ENCODE assay signal across 9 cellular contexts in the genomic region with DNA sequence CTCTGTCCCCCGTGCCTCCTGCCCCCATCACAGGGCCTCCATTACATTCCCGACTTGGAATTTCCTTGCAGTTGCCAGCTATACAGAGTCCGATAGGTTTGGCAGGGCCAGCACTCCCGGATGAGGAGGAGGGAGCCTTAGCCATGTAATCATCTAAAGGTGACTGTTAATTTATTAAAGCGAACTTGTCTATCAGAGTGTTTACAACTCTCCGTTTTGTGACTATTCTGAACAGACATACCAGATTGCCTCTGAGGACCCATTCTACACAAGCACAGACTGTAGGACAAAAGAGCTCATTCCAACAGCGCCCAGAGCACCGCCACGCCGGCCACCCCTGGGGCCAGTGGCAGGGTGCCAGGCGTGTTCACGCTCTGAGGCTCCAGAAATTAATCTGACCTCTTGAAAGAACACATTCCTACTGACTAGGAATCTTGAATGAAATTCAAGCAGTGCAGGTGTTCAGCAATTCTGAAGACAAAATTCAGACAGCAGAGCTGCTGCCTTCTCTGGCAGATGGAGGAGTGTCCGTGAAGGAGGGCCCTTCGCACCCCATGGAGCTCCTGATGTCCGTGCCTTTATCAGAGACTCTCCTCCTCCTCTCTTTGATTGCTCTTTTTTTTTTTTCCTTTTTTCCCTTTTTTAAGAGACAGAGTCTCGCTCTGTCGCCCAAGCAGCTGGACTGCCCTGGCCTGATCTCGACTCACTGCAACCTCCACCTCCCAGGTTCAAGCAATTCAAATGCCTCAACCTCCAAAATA. TPM values are rescaled to one million over a fixed set of nuclear protein-coding genes. Genes with fewer than 3 reads are reported as not detected.
DNase-seq lines count a peak whose midpoint lies in the region; ATAC-seq, FAIRE-seq and TF ChIP-seq lines count a peak whose summit lies in the region.
"Had no signal": no experiment of that assay in that cellular context is flagged by ENCODE, and none has a peak within 500 bp of the region (broad histone marks: within the 10 kb centered on the region; RNA-seq: fewer than 3 reads in every experiment).

No MANE protein-coding gene starts in this region.

- H3K27ac ChIP-seq in astrocyte (ENCODE audit: low read depth, low read length): peak overlapping the region; percentile 68
- peak overlapping the region; percentile 36 to 58 for H3K27ac ChIP-seq in right atrium auricular region
- H3K27ac ChIP-seq in smooth muscle cell (ENCODE audit: low read depth): peak overlapping the region; percentile 1
- H3K27ac ChIP-seq: VCaP had no signal

- H4K20me1 ChIP-seq in astrocyte (ENCODE audit: insufficient read depth, low read length) (no peaks in the 10 kb centered on the region), smooth muscle cell (ENCODE audit: low read depth) (no peaks in the 10 kb centered on the region)

- H3K4me3 ChIP-seq in astrocyte (ENCODE audit: insufficient read depth, low read depth, low read length): peak overlapping the region; percentile 22
- H3K4me3 ChIP-seq in right atrium auricular region: peak overlapping the region in 1 of 2 donors; percentile 29
- H3K4me3 ChIP-seq in smooth muscle cell: no peak overlapping the region

- peak overlapping the region; percentile 13 for H3K4me3 Mint-ChIP-seq in astrocyte (ENCODE audit: unreplicated experiment)
- no peak overlapping the region for H3K4me3 Mint-ChIP-seq in glutamatergic neuron (ENCODE audit: unreplicated experiment)

- ATAC-seq in HG02973 (IDR thresholded peaks at IDR 0.05; ENCODE audit: unreplicated experiment): no peak
- no peak for ATAC-seq in HG02884 (IDR thresholded peaks at IDR 0.05; ENCODE audit: unreplicated experiment)

- H2AFZ ChIP-seq in astrocyte (ENCODE audit: low read depth, low read length) (peak overlapping the region; percentile 65), smooth muscle cell (ENCODE audit: low read depth) (peak overlapping the region; percentile 20)

- H3K9ac ChIP-seq in astrocyte (ENCODE audit: low read length): peak overlapping the region; percentile 53
- H3K9ac ChIP-seq in smooth muscle cell (ENCODE audit: low read depth): no peak overlapping the region

- H3K4me1 Mint-ChIP-seq in astrocyte (ENCODE audit: low read depth, unreplicated experiment) (peaks cover 26% of the 10 kb centered on the region), glutamatergic neuron (ENCODE audit: low read depth, unreplicated experiment) (peaks cover 5% of the 10 kb centered on the region)

- peak overlapping the region; percentile 79 for H3K4me2 ChIP-seq in astrocyte (ENCODE audit: low read length)
- H3K4me2 ChIP-seq in smooth muscle cell: peak overlapping the region; percentile 38

- no peaks in the 10 kb centered on the region for H3K36me3 Mint-ChIP-seq in astrocyte (ENCODE audit: low read depth, unreplicated experiment)
- H3K36me3 Mint-ChIP-seq in glutamatergic neuron (ENCODE audit: unreplicated experiment): no peaks in the 10 kb centered on the region

- no peaks in the 10 kb centered on the region for H3F3A ChIP-seq in smooth muscle cell (ENCODE audit: low read depth)

- TF ChIP-seq CTCF in astrocyte (IDR thresholded peaks at IDR 0.05; ENCODE audit: insufficient read depth, low read depth, low read length) (no peak), right atrium auricular region (IDR thresholded peaks at IDR 0.05) (no peak), smooth muscle cell (IDR thresholded peaks at IDR 0.05; ENCODE audit: borderline replicate concordance, insufficient read depth, poor library complexity, severe bottlenecking) (no peak), glutamatergic neuron (IDR thresholded peaks at IDR 0.05; ENCODE audit: partially characterized antibody, unreplicated experiment) (no peak)

- H3K36me3 ChIP-seq in astrocyte (ENCODE audit: insufficient read depth, low read length): no peaks in the 10 kb centered on the region
- no peaks in the 10 kb centered on the region for H3K36me3 ChIP-seq in right atrium auricular region
- no peaks in the 10 kb centered on the region for H3K36me3 ChIP-seq in smooth muscle cell (ENCODE audit: low read depth)

- H3K27me3 Mint-ChIP-seq in astrocyte (ENCODE audit: low read depth, unreplicated experiment) (no peaks in the 10 kb centered on the region), glutamatergic neuron (ENCODE audit: unreplicated experiment) (no peaks in the 10 kb centered on the region)

- H3K79me2 ChIP-seq in astrocyte (ENCODE audit: insufficient read depth, low read length) (no peaks in the 10 kb centered on the region), smooth muscle cell (ENCODE audit: low read depth) (no peaks in the 10 kb centered on the region)

- no peaks in the 10 kb centered on the region for H3K27me3 ChIP-seq in astrocyte (ENCODE audit: insufficient read depth, low read length)
- no peaks in the 10 kb centered on the region for H3K27me3 ChIP-seq in right atrium auricular region
- no peaks in the 10 kb centered on the region for H3K27me3 ChIP-seq in smooth muscle cell (ENCODE audit: low read depth)

- WGBS in smooth muscle cell (ENCODE audit: low lambda C conversion rate): 74% methylated on average over 18 of the region's 18 CpGs

- H3K9me3 Mint-ChIP-seq in astrocyte (ENCODE audit: unreplicated experiment) (no peaks in the 10 kb centered on the region), glutamatergic neuron (ENCODE audit: unreplicated experiment) (no peaks in the 10 kb centered on the region)

- H3K27ac Mint-ChIP-seq in astrocyte (ENCODE audit: unreplicated experiment): no peak overlapping the region
- H3K27ac Mint-ChIP-seq in glutamatergic neuron (ENCODE audit: unreplicated experiment): no peak overlapping the region

- H3K9me3 ChIP-seq in astrocyte (ENCODE audit: insufficient read depth, low read depth, low read length) (no peaks in the 10 kb centered on the region), right atrium auricular region (no peaks in the 10 kb centered on the region), smooth muscle cell (replicated peaks; ENCODE audit: low read depth) (no peaks in the 10 kb centered on the region)

- H3K4me1 ChIP-seq in astrocyte (ENCODE audit: insufficient read depth, low read length) (peaks cover 14% of the 10 kb centered on the region), right atrium auricular region (peaks cover 0 to 11% of the 10 kb centered on the region in 2 donors), smooth muscle cell (ENCODE audit: low read depth) (peaks cover 8% of the 10 kb centered on the region)

- DNase-seq in HCEC 1CT (peak; percentile 7), astrocyte (ENCODE audit: low read depth) (peak; percentile 84), right atrium auricular region (ENCODE audit: low spot score) (no peak), smooth muscle cell (lab: John Stamatoyannopoulos, UW; ENCODE audit: unreplicated experiment) (no peak), NCI-H187 (lab: John Stamatoyannopoulos, UW) (no peak), glutamatergic neuron (no peak)

- FAIRE-seq in astrocyte (lab: Jason Lieb, UNC): no peak

RNA-seq across cellular contexts. Expression of gene RALBP1, which starts 58.1 kb away (rescaled TPM):
- total RNA-seq in astrocyte (57.5 and 57.7 TPM in 2 replicates), right atrium auricular region (10 to 100 TPM; 58.7 to 62.5 TPM), smooth muscle cell (33.6 and 42.9 TPM in 2 replicates), glutamatergic neuron (ENCODE audit: unreplicated experiment) (38.1 TPM)
- 33.3 and 40.9 TPM in 2 replicates for polyA plus RNA-seq in smooth muscle cell

Comparison
In these comparisons a context has a peak if more than half of its experiments do, and no peak if none do; other contexts are left out.
1. DNase-seq: peak in HCEC 1CT (single experiment) and astrocyte (single experiment); none in right atrium auricular region (single experiment), smooth muscle cell (single experiment), NCI-H187 (0 of 2) and glutamatergic neuron (single experiment).
2. H3K27ac ChIP-seq: peak in every context shown above with its lines; median percentile 68 in astrocyte; 47 in right atrium auricular region; 1 in smooth muscle cell.